Comparison of ENCODE assay signal across 8 cellular contexts in genomic region chr4:183797041-183797444, GRCh38.
DNase-seq lines count a peak whose midpoint lies in the region; ATAC-seq and TF ChIP-seq lines count a peak whose summit lies in the region.

No MANE protein-coding gene starts in this region.

- H3K4me1 ChIP-seq in cardiac muscle cell (ENCODE audit: low read depth) (no peaks in the 10 kb centered on the region), rectal smooth muscle tissue (ENCODE audit: control insufficient read depth, insufficient read depth, low read length) (no peaks in the 10 kb centered on the region)

- H3K27ac ChIP-seq in cardiac muscle cell (no peak overlapping the region), rectal smooth muscle tissue (ENCODE audit: low read depth, low read length) (no peak overlapping the region)

- H3K9me3 ChIP-seq in cardiac muscle cell (ENCODE audit: low read depth), result no peaks in the 10 kb centered on the region

- H3K36me3 ChIP-seq in cardiac muscle cell, result no peaks in the 10 kb centered on the region
- H3K36me3 ChIP-seq in rectal smooth muscle tissue (ENCODE audit: control insufficient read depth, insufficient read depth, low read length), result no peaks in the 10 kb centered on the region

- DNase-seq in Daoy (ENCODE audit: low read depth) (peak; percentile 29), SW480 (ENCODE audit: low spot score) (peak; percentile 62), cardiac muscle cell (ENCODE audit: low read depth in 1 of 2, low spot score in 1 of 2) (peak in 1 of 2 donors; percentile 24), pons (ENCODE audit: low spot score) (no peak)
- no peak for DNase-seq in activated CD4-positive, CD25-positive, alpha-beta regulatory T cell treated with anti-CD3 and anti-CD28 coated beads, Interleukin-2, amount 50 U/mL, for 72 hours
- no peak for DNase-seq in effector CD8-positive, alpha-beta T cell (lab: John Stamatoyannopoulos, UW)

- peak overlapping the region; percentile 50 for H3K4me3 ChIP-seq in cardiac muscle cell
- H3K4me3 ChIP-seq in rectal smooth muscle tissue (ENCODE audit: low read length), result peak overlapping the region; percentile 63

- no peak for ATAC-seq in HG03139 (IDR thresholded peaks at IDR 0.05; ENCODE audit: unreplicated experiment)

- H3K9ac ChIP-seq in rectal smooth muscle tissue (ENCODE audit: low read length), result no peak overlapping the region

- H3K27me3 ChIP-seq in cardiac muscle cell (peaks cover 59% of the 10 kb centered on the region), rectal smooth muscle tissue (ENCODE audit: control insufficient read depth, insufficient read depth, low read length) (peaks cover 8% of the 10 kb centered on the region)

- TF ChIP-seq CTCF in cardiac muscle cell (IDR thresholded peaks at IDR 0.05; ENCODE audit: low read depth, low read length), result no peak

Comparison
In these comparisons a context has a peak if more than half of its experiments do, and no peak if none do; other contexts are left out.
1. DNase-seq: peak in Daoy (single experiment) and SW480 (single experiment); none in activated CD4-positive, CD25-positive, alpha-beta regulatory T cell treated with anti-CD3 and anti-CD28 coated beads, Interleukin-2, amount 50 U/mL, for 72 hours (single experiment), effector CD8-positive, alpha-beta T cell (single experiment) and pons (single experiment).